31 cellular contexts compared by ENCODE assay signal in genomic region chr6:128256100-128256499, GRCh38.
"Had no signal": no experiment of that assay in that cellular context is flagged by ENCODE, and none has a peak within 500 bp of the region (broad histone marks: within the 10 kb centered on the region; RNA-seq: fewer than 3 reads in every experiment).

No MANE protein-coding gene starts in this region.

- H3K27ac ChIP-seq: adrenal gland, body of pancreas, cardiac muscle cell, colonic mucosa, epithelial cell of prostate, esophagus squamous epithelium, gastroesophageal sphincter had no signal

- FAIRE-seq: endometrium, endothelial cell of umbilical vein had no signal

- ATAC-seq: activated CD4-positive, alpha-beta T cell treated with anti-CD3 and anti-CD28 coated beads for 36 hours; activated CD8-positive, alpha-beta memory T cell treated with anti-CD3 and anti-CD28 coated beads, Interleukin-2, amount 10 ng/mL, durations not matched to agents 7 days and 5 days; activated CD8-positive, alpha-beta T cell treated with anti-CD3 and anti-CD28 coated beads, Interleukin-2, amount 10 ng/mL, durations not matched to agents 7 days and 5 days; activated naive CD8-positive, alpha-beta T cell treated with anti-CD3 and anti-CD28 coated beads, Interleukin-2, amount 50 U/mL, for 24 hours; body of pancreas; gastroesophageal sphincter had no signal

- H3K36me3 ChIP-seq: adrenal gland, cardiac muscle cell, colonic mucosa, esophagus squamous epithelium, gastroesophageal sphincter had no signal

- H3K9me3 Mint-ChIP-seq: activated CD4-positive, alpha-beta memory T cell treated with anti-CD3 and anti-CD28 coated beads for 36 hours; activated CD4-positive, alpha-beta T cell treated with anti-CD3 and anti-CD28 coated beads, Interleukin-2, amount 10 ng/mL, durations not matched to agents 24 days and 14 days; activated naive CD8-positive, alpha-beta T cell treated with anti-CD3 and anti-CD28 coated beads for 36 hours; activated naive CD8-positive, alpha-beta T cell treated with anti-CD3 and anti-CD28 coated beads, Interleukin-2, amount 50 U/mL, for 24 hours had no signal

- H3K27me3 ChIP-seq: adrenal gland, body of pancreas, cardiac muscle cell, colonic mucosa, esophagus squamous epithelium, gastroesophageal sphincter had no signal

- H3K36me3 Mint-ChIP-seq: activated CD4-positive, alpha-beta memory T cell treated with anti-CD3 and anti-CD28 coated beads for 36 hours; activated naive CD8-positive, alpha-beta T cell treated with anti-CD3 and anti-CD28 coated beads for 36 hours had no signal

- H3K27ac Mint-ChIP-seq: activated CD4-positive, alpha-beta memory T cell treated with anti-CD3 and anti-CD28 coated beads for 36 hours; activated CD4-positive, alpha-beta T cell treated with anti-CD3 and anti-CD28 coated beads for 36 hours; activated CD4-positive, alpha-beta T cell treated with anti-CD3 and anti-CD28 coated beads, Interleukin-2, amount 10 ng/mL, durations not matched to agents 24 days and 14 days; activated CD8-positive, alpha-beta memory T cell treated with anti-CD3 and anti-CD28 coated beads, Interleukin-2, amount 10 ng/mL, durations not matched to agents 7 days and 5 days; activated CD8-positive, alpha-beta T cell treated with anti-CD3 and anti-CD28 coated beads, Interleukin-2, amount 10 ng/mL, durations not matched to agents 7 days and 5 days; activated naive CD8-positive, alpha-beta T cell treated with anti-CD3 and anti-CD28 coated beads for 36 hours; activated naive CD8-positive, alpha-beta T cell treated with anti-CD3 and anti-CD28 coated beads, Interleukin-2, amount 50 U/mL, for 24 hours had no signal

- DNase-seq: activated CD4-positive, alpha-beta memory T cell treated with anti-CD3 and anti-CD28 coated beads for 36 hours; activated CD4-positive, alpha-beta T cell treated with anti-CD3 and anti-CD28 coated beads for 36 hours; activated CD4-positive, alpha-beta T cell treated with anti-CD3 and anti-CD28 coated beads, Interleukin-2, amount 10 ng/mL, durations not matched to agents 24 days and 14 days; activated CD4-positive, CD25-positive, alpha-beta regulatory T cell; activated CD4-positive, CD25-positive, alpha-beta regulatory T cell treated with anti-CD3 and anti-CD28 coated beads, Interleukin-2, amount 50 U/mL, for 72 hours; activated CD8-positive, alpha-beta memory T cell treated with anti-CD3 and anti-CD28 coated beads, Interleukin-2, amount 10 ng/mL, durations not matched to agents 7 days and 5 days; activated CD8-positive, alpha-beta memory T cell treated with anti-CD3 and anti-CD28 coated beads, Interleukin-2, amount 50 U/mL, for 4 hours; activated CD8-positive, alpha-beta T cell treated with anti-CD3 and anti-CD28 coated beads, Interleukin-2, amount 10 ng/mL, durations not matched to agents 7 days and 5 days; activated gamma-delta T cell; activated naive CD4-positive, alpha-beta T cell; activated naive CD4-positive, alpha-beta T cell treated with anti-CD3 and anti-CD28 coated beads, Interleukin-2, amount 50 U/mL, for 16 hours; activated naive CD8-positive, alpha-beta T cell treated with anti-CD3 and anti-CD28 coated beads for 36 hours; activated naive CD8-positive, alpha-beta T cell treated with anti-CD3 and anti-CD28 coated beads, Interleukin-2, amount 50 U/mL, for 24 hours; activated T-cell treated with anti-CD3 and anti-CD28 coated beads, Interleukin-2, amount 50 U/mL, for 1 hour; activated T-cell treated with anti-CD3 and anti-CD28 coated beads, Interleukin-2, amount 50 U/mL, for 48 hours; adrenal gland; amygdala; aorta; body of pancreas; central memory CD4-positive, alpha-beta T cell; cerebellar nuclear complex; colonic mucosa; effector CD8-positive, alpha-beta T cell; esophagus squamous epithelium; foreskin melanocyte; T-helper 2 cell had no signal

- H3K4me3 Mint-ChIP-seq: activated CD4-positive, alpha-beta memory T cell treated with anti-CD3 and anti-CD28 coated beads for 36 hours; activated CD4-positive, alpha-beta T cell treated with anti-CD3 and anti-CD28 coated beads for 36 hours; activated CD4-positive, alpha-beta T cell treated with anti-CD3 and anti-CD28 coated beads, Interleukin-2, amount 10 ng/mL, durations not matched to agents 24 days and 14 days; activated CD8-positive, alpha-beta memory T cell treated with anti-CD3 and anti-CD28 coated beads, Interleukin-2, amount 10 ng/mL, durations not matched to agents 7 days and 5 days; activated CD8-positive, alpha-beta T cell treated with anti-CD3 and anti-CD28 coated beads, Interleukin-2, amount 10 ng/mL, durations not matched to agents 7 days and 5 days; activated naive CD8-positive, alpha-beta T cell treated with anti-CD3 and anti-CD28 coated beads for 36 hours; activated naive CD8-positive, alpha-beta T cell treated with anti-CD3 and anti-CD28 coated beads, Interleukin-2, amount 50 U/mL, for 24 hours had no signal

- H3K4me1 ChIP-seq: body of pancreas, colonic mucosa, esophagus squamous epithelium, gastroesophageal sphincter had no signal

- H3K27me3 Mint-ChIP-seq: activated CD4-positive, alpha-beta memory T cell treated with anti-CD3 and anti-CD28 coated beads for 36 hours; activated CD4-positive, alpha-beta T cell treated with anti-CD3 and anti-CD28 coated beads for 36 hours; activated CD4-positive, alpha-beta T cell treated with anti-CD3 and anti-CD28 coated beads, Interleukin-2, amount 10 ng/mL, durations not matched to agents 24 days and 14 days; activated naive CD8-positive, alpha-beta T cell treated with anti-CD3 and anti-CD28 coated beads for 36 hours; activated naive CD8-positive, alpha-beta T cell treated with anti-CD3 and anti-CD28 coated beads, Interleukin-2, amount 50 U/mL, for 24 hours had no signal

- H3K9me3 ChIP-seq: adrenal gland, body of pancreas, colonic mucosa, esophagus squamous epithelium, gastroesophageal sphincter had no signal

- H3K4me3 ChIP-seq: adrenal gland, body of pancreas, cardiac muscle cell, colonic mucosa, esophagus squamous epithelium, gastroesophageal sphincter had no signal
